1 cellular context compared by ENCODE assay signal in the genomic region with DNA sequence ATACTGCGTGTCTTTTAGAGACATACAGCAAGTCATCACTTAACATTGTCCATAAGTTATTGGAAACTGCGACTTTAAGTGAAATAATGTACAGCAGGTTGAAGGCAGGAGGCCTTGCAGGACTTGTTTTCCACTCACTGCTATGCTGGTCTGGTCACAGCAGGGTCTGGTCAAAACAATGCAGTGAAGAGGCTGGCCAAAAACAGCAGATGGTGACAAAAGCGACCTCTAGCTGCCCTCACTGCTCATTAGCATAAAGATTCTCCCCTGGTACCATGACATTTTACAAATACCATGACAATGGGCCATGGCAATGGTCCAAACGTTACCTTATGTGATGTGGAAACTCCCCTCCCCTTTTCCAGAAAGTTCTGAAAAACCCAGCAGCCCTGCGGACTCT.
TF ChIP-seq lines count a peak whose summit lies in the region.

No MANE protein-coding gene starts in this region.

TF ChIP-seq in GM23338, 12 proteins besides CTCF, POLR2A, EP300 and RAD21 (continued from another document):
- TF ChIP-seq, protein P1, sequence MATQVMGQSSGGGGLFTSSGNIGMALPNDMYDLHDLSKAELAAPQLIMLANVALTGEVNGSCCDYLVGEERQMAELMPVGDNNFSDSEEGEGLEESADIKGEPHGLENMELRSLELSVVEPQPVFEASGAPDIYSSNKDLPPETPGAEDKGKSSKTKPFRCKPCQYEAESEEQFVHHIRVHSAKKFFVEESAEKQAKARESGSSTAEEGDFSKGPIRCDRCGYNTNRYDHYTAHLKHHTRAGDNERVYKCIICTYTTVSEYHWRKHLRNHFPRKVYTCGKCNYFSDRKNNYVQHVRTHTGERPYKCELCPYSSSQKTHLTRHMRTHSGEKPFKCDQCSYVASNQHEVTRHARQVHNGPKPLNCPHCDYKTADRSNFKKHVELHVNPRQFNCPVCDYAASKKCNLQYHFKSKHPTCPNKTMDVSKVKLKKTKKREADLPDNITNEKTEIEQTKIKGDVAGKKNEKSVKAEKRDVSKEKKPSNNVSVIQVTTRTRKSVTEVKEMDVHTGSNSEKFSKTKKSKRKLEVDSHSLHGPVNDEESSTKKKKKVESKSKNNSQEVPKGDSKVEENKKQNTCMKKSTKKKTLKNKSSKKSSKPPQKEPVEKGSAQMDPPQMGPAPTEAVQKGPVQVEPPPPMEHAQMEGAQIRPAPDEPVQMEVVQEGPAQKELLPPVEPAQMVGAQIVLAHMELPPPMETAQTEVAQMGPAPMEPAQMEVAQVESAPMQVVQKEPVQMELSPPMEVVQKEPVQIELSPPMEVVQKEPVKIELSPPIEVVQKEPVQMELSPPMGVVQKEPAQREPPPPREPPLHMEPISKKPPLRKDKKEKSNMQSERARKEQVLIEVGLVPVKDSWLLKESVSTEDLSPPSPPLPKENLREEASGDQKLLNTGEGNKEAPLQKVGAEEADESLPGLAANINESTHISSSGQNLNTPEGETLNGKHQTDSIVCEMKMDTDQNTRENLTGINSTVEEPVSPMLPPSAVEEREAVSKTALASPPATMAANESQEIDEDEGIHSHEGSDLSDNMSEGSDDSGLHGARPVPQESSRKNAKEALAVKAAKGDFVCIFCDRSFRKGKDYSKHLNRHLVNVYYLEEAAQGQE (IDR thresholded peaks at IDR 0.05; ENCODE audit: unreplicated experiment) = no peak
- TF ChIP-seq, protein P2, sequence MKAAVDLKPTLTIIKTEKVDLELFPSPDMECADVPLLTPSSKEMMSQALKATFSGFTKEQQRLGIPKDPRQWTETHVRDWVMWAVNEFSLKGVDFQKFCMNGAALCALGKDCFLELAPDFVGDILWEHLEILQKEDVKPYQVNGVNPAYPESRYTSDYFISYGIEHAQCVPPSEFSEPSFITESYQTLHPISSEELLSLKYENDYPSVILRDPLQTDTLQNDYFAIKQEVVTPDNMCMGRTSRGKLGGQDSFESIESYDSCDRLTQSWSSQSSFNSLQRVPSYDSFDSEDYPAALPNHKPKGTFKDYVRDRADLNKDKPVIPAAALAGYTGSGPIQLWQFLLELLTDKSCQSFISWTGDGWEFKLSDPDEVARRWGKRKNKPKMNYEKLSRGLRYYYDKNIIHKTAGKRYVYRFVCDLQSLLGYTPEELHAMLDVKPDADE (IDR thresholded peaks at IDR 0.05) = no peak
- TF ChIP-seq EZH2 (IDR thresholded peaks at IDR 0.05; ENCODE audit: low read depth, unreplicated experiment) = no peak
- TF ChIP-seq STAT1 (IDR thresholded peaks at IDR 0.05; ENCODE audit: unreplicated experiment) = no peak
- TF ChIP-seq EZH2phosphoT487 (IDR thresholded peaks at IDR 0.05; ENCODE audit: unreplicated experiment) = no peak
- no peak for TF ChIP-seq POLR2AphosphoS5 (IDR thresholded peaks at IDR 0.05; ENCODE audit: low read depth)
- TF ChIP-seq JUNB (IDR thresholded peaks at IDR 0.05; ENCODE audit: unreplicated experiment) = no peak
- TF ChIP-seq ZNF114 (CRISPR knock-in tag; IDR thresholded peaks at IDR 0.05) = no peak
- no peak for TF ChIP-seq ZNF462 (CRISPR knock-in tag; IDR thresholded peaks at IDR 0.05)
- no peak for TF ChIP-seq ZNF331 (CRISPR knock-in tag; IDR thresholded peaks at IDR 0.05; ENCODE audit: low read depth)
